34 cellular contexts compared by ENCODE assay signal in genomic region chr15:88438181-88438580, GRCh38.
"Had no signal": no experiment of that assay in that cellular context is flagged by ENCODE, and none has a peak within 500 bp of the region (broad histone marks: within the 10 kb centered on the region; RNA-seq: fewer than 3 reads in every experiment).

No MANE protein-coding gene starts in this region.

- ATAC-seq: activated CD4-positive, alpha-beta T cell treated with anti-CD3 and anti-CD28 coated beads for 36 hours; activated CD8-positive, alpha-beta memory T cell treated with anti-CD3 and anti-CD28 coated beads, Interleukin-2, amount 10 ng/mL, durations not matched to agents 7 days and 5 days; activated CD8-positive, alpha-beta T cell treated with anti-CD3 and anti-CD28 coated beads, Interleukin-2, amount 10 ng/mL, durations not matched to agents 7 days and 5 days; activated naive CD8-positive, alpha-beta T cell treated with anti-CD3 and anti-CD28 coated beads, Interleukin-2, amount 50 U/mL, for 24 hours; body of pancreas; effector memory CD8-positive, alpha-beta T cell; gastroesophageal sphincter; T-helper 17 cell had no signal

- H3K9me3 Mint-ChIP-seq: activated T-helper 1 cell treated with anti-CD3 and anti-CD28 coated beads, Interleukin-12 subunit alpha, Interleukin-12 subunit beta, Interleukin-2, Interleukin-4 antibody, amounts not matched to agents 30 ng/mL and 10 ng/mL and 1 ng/mL, durations not matched to agents 14 hours and 24 hours and 36 hours; T-helper 2 cell treated with Interferon-gamma antibody and Interleukin-4, amounts not matched to agents 5 μg/mL and 100 μg/mL, for 36 hours had no signal

- DNase-seq: activated CD4-positive, alpha-beta memory T cell treated with anti-CD3 and anti-CD28 coated beads for 36 hours; activated CD4-positive, alpha-beta T cell treated with anti-CD3 and anti-CD28 coated beads for 36 hours; activated CD4-positive, alpha-beta T cell treated with anti-CD3 and anti-CD28 coated beads, Interleukin-2, amount 10 ng/mL, durations not matched to agents 24 days and 14 days; activated CD4-positive, CD25-positive, alpha-beta regulatory T cell; activated CD4-positive, CD25-positive, alpha-beta regulatory T cell treated with anti-CD3 and anti-CD28 coated beads, Interleukin-2, amount 50 U/mL, for 72 hours; activated CD8-positive, alpha-beta memory T cell treated with anti-CD3 and anti-CD28 coated beads, Interleukin-2, amount 10 ng/mL, durations not matched to agents 7 days and 5 days; activated CD8-positive, alpha-beta memory T cell treated with anti-CD3 and anti-CD28 coated beads, Interleukin-2, amount 50 U/mL, for 4 hours; activated CD8-positive, alpha-beta T cell treated with anti-CD3 and anti-CD28 coated beads, Interleukin-2, amount 10 ng/mL, durations not matched to agents 7 days and 5 days; activated effector memory CD4-positive, alpha-beta T cell treated with anti-CD3 and anti-CD28 coated beads, Interleukin-2, amount 50 U/mL, for 16 hours; activated naive CD4-positive, alpha-beta T cell treated with anti-CD3 and anti-CD28 coated beads for 36 hours; activated naive CD8-positive, alpha-beta T cell treated with anti-CD3 and anti-CD28 coated beads for 36 hours; activated naive CD8-positive, alpha-beta T cell treated with anti-CD3 and anti-CD28 coated beads, Interleukin-2, amount 50 U/mL, for 24 hours; activated T-cell treated with anti-CD3 and anti-CD28 coated beads, Interleukin-2, amount 50 U/mL, for 1 hour; activated T-cell treated with anti-CD3 and anti-CD28 coated beads, Interleukin-2, amount 50 U/mL, for 48 hours; amygdala; aorta; body of pancreas; caudate nucleus; cortex of kidney; dermis blood vessel endothelial cell; effector CD4-positive, alpha-beta T cell; effector memory CD8-positive, alpha-beta T cell; erythroblast; esophagus squamous epithelium; foreskin melanocyte; head of caudate nucleus; T-helper 17 cell; T1000 had no signal

- H3K27ac Mint-ChIP-seq: activated CD4-positive, alpha-beta memory T cell treated with anti-CD3 and anti-CD28 coated beads for 36 hours; activated CD4-positive, alpha-beta T cell treated with anti-CD3 and anti-CD28 coated beads for 36 hours; activated CD4-positive, alpha-beta T cell treated with anti-CD3 and anti-CD28 coated beads, Interleukin-2, amount 10 ng/mL, durations not matched to agents 24 days and 14 days; activated CD8-positive, alpha-beta memory T cell treated with anti-CD3 and anti-CD28 coated beads, Interleukin-2, amount 10 ng/mL, durations not matched to agents 7 days and 5 days; activated CD8-positive, alpha-beta T cell treated with anti-CD3 and anti-CD28 coated beads, Interleukin-2, amount 10 ng/mL, durations not matched to agents 7 days and 5 days; activated naive CD4-positive, alpha-beta T cell treated with anti-CD3 and anti-CD28 coated beads for 36 hours; activated naive CD4-positive, alpha-beta T cell treated with anti-CD3 and anti-CD28 coated beads, Interleukin-2, amount 50 U/mL, for 24 hours; activated naive CD8-positive, alpha-beta T cell treated with anti-CD3 and anti-CD28 coated beads for 36 hours; activated naive CD8-positive, alpha-beta T cell treated with anti-CD3 and anti-CD28 coated beads, Interleukin-2, amount 50 U/mL, for 24 hours; activated T-helper 2 cell treated with anti-CD3 and anti-CD28 coated beads, Interferon-gamma antibody, Interleukin-2, Interleukin-4, amounts not matched to agents 10 μg/mL and 5 μg/mL and 100 μg/mL, durations not matched to agents 14 hours and 24 hours and 36 hours; effector memory CD8-positive, alpha-beta T cell; T-helper 17 cell; T-helper 2 cell treated with Interferon-gamma antibody and Interleukin-4, amounts not matched to agents 5 μg/mL and 100 μg/mL, for 36 hours had no signal

- H3K27me3 ChIP-seq: adrenal gland, body of pancreas had no signal

- H3K36me3 ChIP-seq: adrenal gland, esophagus squamous epithelium, gastroesophageal sphincter had no signal

- H3K36me3 Mint-ChIP-seq: activated CD8-positive, alpha-beta memory T cell treated with anti-CD3 and anti-CD28 coated beads, Interleukin-2, amount 10 ng/mL, durations not matched to agents 7 days and 5 days; activated naive CD4-positive, alpha-beta T cell treated with anti-CD3 and anti-CD28 coated beads, Interleukin-2, amount 50 U/mL, for 24 hours; activated naive CD8-positive, alpha-beta T cell treated with anti-CD3 and anti-CD28 coated beads for 36 hours had no signal

- H3K4me1 ChIP-seq: adrenal gland, body of pancreas, esophagus squamous epithelium, gastroesophageal sphincter had no signal

- H3K4me1 Mint-ChIP-seq: activated CD8-positive, alpha-beta memory T cell treated with anti-CD3 and anti-CD28 coated beads, Interleukin-2, amount 10 ng/mL, durations not matched to agents 7 days and 5 days; activated naive CD4-positive, alpha-beta T cell treated with anti-CD3 and anti-CD28 coated beads, Interleukin-2, amount 50 U/mL, for 24 hours; activated naive CD8-positive, alpha-beta T cell treated with anti-CD3 and anti-CD28 coated beads for 36 hours; activated naive CD8-positive, alpha-beta T cell treated with anti-CD3 and anti-CD28 coated beads, Interleukin-2, amount 50 U/mL, for 24 hours had no signal

- H3K4me3 ChIP-seq: adrenal gland, body of pancreas, esophagus squamous epithelium, gastroesophageal sphincter had no signal

- H3K4me3 Mint-ChIP-seq: activated CD4-positive, alpha-beta memory T cell treated with anti-CD3 and anti-CD28 coated beads for 36 hours; activated CD4-positive, alpha-beta T cell treated with anti-CD3 and anti-CD28 coated beads for 36 hours; activated CD4-positive, alpha-beta T cell treated with anti-CD3 and anti-CD28 coated beads, Interleukin-2, amount 10 ng/mL, durations not matched to agents 24 days and 14 days; activated CD8-positive, alpha-beta memory T cell treated with anti-CD3 and anti-CD28 coated beads, Interleukin-2, amount 10 ng/mL, durations not matched to agents 7 days and 5 days; activated CD8-positive, alpha-beta T cell treated with anti-CD3 and anti-CD28 coated beads, Interleukin-2, amount 10 ng/mL, durations not matched to agents 7 days and 5 days; activated naive CD4-positive, alpha-beta T cell treated with anti-CD3 and anti-CD28 coated beads for 36 hours; activated naive CD4-positive, alpha-beta T cell treated with anti-CD3 and anti-CD28 coated beads, Interleukin-2, amount 50 U/mL, for 24 hours; activated naive CD8-positive, alpha-beta T cell treated with anti-CD3 and anti-CD28 coated beads for 36 hours; activated naive CD8-positive, alpha-beta T cell treated with anti-CD3 and anti-CD28 coated beads, Interleukin-2, amount 50 U/mL, for 24 hours; activated T-helper 1 cell treated with anti-CD3 and anti-CD28 coated beads, Interleukin-12 subunit alpha, Interleukin-12 subunit beta, Interleukin-2, Interleukin-4 antibody, amounts not matched to agents 30 ng/mL and 10 ng/mL and 1 ng/mL, durations not matched to agents 14 hours and 24 hours and 36 hours; effector memory CD8-positive, alpha-beta T cell; T-helper 17 cell; T-helper 2 cell treated with Interferon-gamma antibody and Interleukin-4, amounts not matched to agents 5 μg/mL and 100 μg/mL, for 36 hours had no signal

- H3K27ac ChIP-seq: adrenal gland, body of pancreas, esophagus squamous epithelium, gastroesophageal sphincter had no signal

- H3K9me3 ChIP-seq: adrenal gland had no signal
